Comparison of ENCODE assay signal across 8 cellular contexts in the genomic region with DNA sequence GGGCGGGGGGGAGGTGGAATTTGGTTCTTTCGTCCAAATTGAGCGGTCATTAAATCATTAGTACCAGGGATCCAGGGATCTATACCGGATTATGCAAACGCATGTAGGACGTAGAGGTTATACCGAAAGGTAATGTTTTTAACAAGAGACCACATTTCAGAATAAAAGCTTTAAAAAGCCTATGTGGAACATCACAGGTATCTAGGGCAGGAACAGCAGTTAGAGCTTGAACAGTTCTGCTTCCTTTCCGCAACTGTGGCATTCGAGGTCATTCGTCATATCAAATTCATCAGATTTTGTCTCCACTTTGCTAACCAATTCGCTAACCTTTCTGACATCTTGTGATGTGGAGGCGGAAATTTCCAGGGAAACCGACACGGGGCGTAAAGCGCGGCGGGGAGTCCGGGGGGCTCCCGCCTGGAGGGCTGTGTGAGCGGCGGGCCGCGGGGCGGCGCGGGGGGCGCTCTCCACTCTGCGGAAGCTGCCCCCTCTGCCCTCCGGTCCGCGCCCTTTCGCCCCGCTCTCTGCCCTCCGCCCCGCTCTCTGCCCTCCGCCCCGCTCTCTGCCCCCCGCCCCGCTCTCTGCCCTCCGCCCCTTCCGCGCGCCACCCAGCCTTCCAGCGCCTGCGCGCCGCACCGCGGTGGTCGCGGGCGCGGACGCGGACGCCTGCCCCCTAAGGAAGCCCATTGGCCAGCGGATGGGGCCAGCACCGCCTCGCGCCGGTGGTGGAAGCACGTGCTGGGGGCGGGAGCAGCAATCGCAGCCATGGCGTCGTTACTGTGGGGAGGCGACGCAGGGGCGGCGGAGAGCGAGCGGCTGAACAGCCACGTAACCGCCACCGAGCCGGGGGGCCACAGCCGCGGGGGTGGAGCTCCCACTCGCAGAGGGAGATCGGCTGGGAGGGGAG. TPM values are rescaled to one million over a fixed set of nuclear protein-coding genes. Genes with fewer than 3 reads are reported as not detected.
A peak's percentile ranks its signal among the peaks of the same experiment; 100 is the strongest.
DNase-seq lines count a peak whose midpoint lies in the region; ATAC-seq and TF ChIP-seq lines count a peak whose summit lies in the region.

Gene DDX25, plus strand, starts transcription at position 756 of the 907 bp plus-strand sequence. Its CDS starts 10 bp downstream, at position 766.

- H3K9me3 ChIP-seq in T-helper 17 cell (ENCODE audit: control insufficient read depth, low read length, poor library complexity, severe bottlenecking): peaks cover 3% of the 10 kb centered on the region
- no peaks in the 10 kb centered on the region for H3K9me3 ChIP-seq in effector memory CD4-positive, alpha-beta T cell (ENCODE audit: control insufficient read depth, low read length)
- no peaks in the 10 kb centered on the region for H3K9me3 ChIP-seq in mucosa of stomach (ENCODE audit: control insufficient read depth, low read length)
- H3K9me3 ChIP-seq in upper lobe of left lung: no peaks in the 10 kb centered on the region

- TF ChIP-seq CTCF in upper lobe of left lung (IDR thresholded peaks at IDR 0.05): no peak

- H3K4me3 ChIP-seq in effector memory CD4-positive, alpha-beta T cell (ENCODE audit: insufficient read depth, low read depth, low read length, poor library complexity, severe bottlenecking): peak within 1 kb of the TSS; percentile 98
- H3K4me3 ChIP-seq in mucosa of stomach (ENCODE audit: low read length): peak within 1 kb of the TSS; percentile 72
- peak within 1 kb of the TSS; percentile 18 to 71 (median 60) for H3K4me3 ChIP-seq in upper lobe of left lung

- 4 to 13% methylated on average over 20 to 34 of the region's 81 CpGs for WGBS in upper lobe of left lung, 2 donors

- no peak within 1 kb of the TSS for H3K9ac ChIP-seq in mucosa of stomach (ENCODE audit: low read length)

- TF ChIP-seq POLR2A in upper lobe of left lung (IDR thresholded peaks at IDR 0.05): no peak

- H3K36me3 Mint-ChIP-seq in T-helper 17 cell (ENCODE audit: low read depth): no peaks in the 10 kb centered on the region

- peaks cover 22% of the 10 kb centered on the region for H3K27me3 ChIP-seq in effector memory CD4-positive, alpha-beta T cell (replicated peaks; ENCODE audit: control insufficient read depth, insufficient read depth, low read length, poor library complexity, severe bottlenecking)
- H3K27me3 ChIP-seq in mucosa of stomach (ENCODE audit: control insufficient read depth, insufficient read depth, low read length) (peaks cover 17% of the 10 kb centered on the region), upper lobe of left lung (peaks cover 0 to 16% (median 7%) of the 10 kb centered on the region in 4 donors)

- DNase-seq in NCI-H748 (lab: John Stamatoyannopoulos, UW; ENCODE audit: unreplicated experiment) (peak; percentile 45), NCI-H748 treated with DMSO at 0.1 percent for 48 hours (lab: John Stamatoyannopoulos, UW) (no peak), T-helper 17 cell (peak in 2 of 3 donors; percentile 21), upper lobe of left lung (peak in 1 of 2 donors; percentile 83), HuH-7.5 (ENCODE audit: low spot score) (no peak)
- peak in 1 of 3 donors; percentile 16 for DNase-seq in effector memory CD4-positive, alpha-beta T cell

- peak within 1 kb of the TSS; percentile 94 for H3K4me3 Mint-ChIP-seq in T-helper 17 cell

- H3K36me3 ChIP-seq in effector memory CD4-positive, alpha-beta T cell (ENCODE audit: control insufficient read depth, insufficient read depth, low read length): peaks cover 6% of the 10 kb centered on the region
- no peaks in the 10 kb centered on the region for H3K36me3 ChIP-seq in mucosa of stomach (ENCODE audit: control insufficient read depth, insufficient read depth, low read length)
- H3K36me3 ChIP-seq in upper lobe of left lung: peaks cover 0 to 15% (median 7%) of the 10 kb centered on the region in 4 donors

- peaks cover 24% of the 10 kb centered on the region for H3K4me1 Mint-ChIP-seq in T-helper 17 cell

- peak within 1 kb of the TSS; percentile 89 for H3K27ac Mint-ChIP-seq in T-helper 17 cell

- peaks cover 43% of the 10 kb centered on the region for H3K27me3 Mint-ChIP-seq in T-helper 17 cell

- peaks cover 20% of the 10 kb centered on the region for H3K4me1 ChIP-seq in effector memory CD4-positive, alpha-beta T cell (ENCODE audit: control insufficient read depth, insufficient read depth, low read length, poor library complexity, severe bottlenecking)
- H3K4me1 ChIP-seq in mucosa of stomach (ENCODE audit: control insufficient read depth, insufficient read depth, low read length): peaks cover 16% of the 10 kb centered on the region
- peaks cover 22 to 24% (median 24%) of the 10 kb centered on the region in 4 donors for H3K4me1 ChIP-seq in upper lobe of left lung

- ATAC-seq in T-helper 17 cell (peak; percentile 37), upper lobe of left lung (ENCODE audit: low FRiP score in 2 of 2) (no peak), GM18868 (IDR thresholded peaks at IDR 0.05; ENCODE audit: unreplicated experiment) (no peak)

- no peak within 1 kb of the TSS for H3K27ac ChIP-seq in effector memory CD4-positive, alpha-beta T cell (ENCODE audit: insufficient read depth, low read length, poor library complexity, severe bottlenecking)
- no peak within 1 kb of the TSS for H3K27ac ChIP-seq in upper lobe of left lung

- TF ChIP-seq EP300 in upper lobe of left lung (IDR thresholded peaks at IDR 0.05): no peak

RNA-seq across cellular contexts. Expression of gene DDX25, which starts in this region (rescaled TPM):
- total RNA-seq in T-helper 17 cell (not detected), upper lobe of left lung (under 1 TPM in 1 of 6 donors, not detected in 5; 0.31 TPM)

Comparison
In these comparisons a context has a peak if more than half of its experiments do, and no peak if none do; other contexts are left out.
1. Peak in DNase-seq and ATAC-seq in T-helper 17 cell; RNA of the gene not detected or under 1 TPM.